ENCODE assay signal across 1 cellular context in the genomic region with DNA sequence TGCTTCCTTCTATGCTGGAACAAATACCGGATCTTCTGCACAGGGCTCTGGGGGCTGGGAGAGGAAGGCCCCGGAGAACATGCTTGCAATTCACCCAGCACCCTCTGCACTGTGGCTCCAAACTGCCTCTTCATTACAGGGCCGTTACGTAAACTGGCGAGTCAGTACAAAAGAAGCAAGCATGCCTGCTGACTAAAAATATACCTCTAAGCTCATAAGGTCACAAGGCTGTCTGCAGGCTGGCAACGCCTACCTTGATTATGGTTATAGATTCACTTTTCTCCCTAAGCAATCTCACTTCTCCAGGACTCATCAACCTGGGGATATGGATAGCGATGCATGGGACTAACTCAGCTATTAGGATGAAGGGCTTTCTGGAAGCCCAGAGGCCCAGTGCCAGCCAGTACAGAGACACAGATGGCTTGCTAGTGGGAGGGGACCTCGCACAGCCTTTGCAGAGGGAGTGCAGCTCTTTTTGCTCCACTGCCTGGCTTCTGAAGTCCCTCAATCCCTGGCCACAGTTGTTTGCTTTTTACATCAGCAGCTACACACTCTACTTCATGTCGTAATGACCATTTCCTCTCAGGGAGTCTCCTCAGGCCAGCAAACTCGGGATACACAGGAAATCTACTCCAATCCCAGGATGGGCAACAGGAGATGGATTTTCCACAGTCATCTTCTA.
TF ChIP-seq lines count a peak whose summit lies in the region.

No MANE protein-coding gene starts in this region.

TF ChIP-seq in GM12878, 131 proteins besides CTCF, POLR2A, EP300 and RAD21 (continued from another document):
- TF ChIP-seq, protein P1, sequence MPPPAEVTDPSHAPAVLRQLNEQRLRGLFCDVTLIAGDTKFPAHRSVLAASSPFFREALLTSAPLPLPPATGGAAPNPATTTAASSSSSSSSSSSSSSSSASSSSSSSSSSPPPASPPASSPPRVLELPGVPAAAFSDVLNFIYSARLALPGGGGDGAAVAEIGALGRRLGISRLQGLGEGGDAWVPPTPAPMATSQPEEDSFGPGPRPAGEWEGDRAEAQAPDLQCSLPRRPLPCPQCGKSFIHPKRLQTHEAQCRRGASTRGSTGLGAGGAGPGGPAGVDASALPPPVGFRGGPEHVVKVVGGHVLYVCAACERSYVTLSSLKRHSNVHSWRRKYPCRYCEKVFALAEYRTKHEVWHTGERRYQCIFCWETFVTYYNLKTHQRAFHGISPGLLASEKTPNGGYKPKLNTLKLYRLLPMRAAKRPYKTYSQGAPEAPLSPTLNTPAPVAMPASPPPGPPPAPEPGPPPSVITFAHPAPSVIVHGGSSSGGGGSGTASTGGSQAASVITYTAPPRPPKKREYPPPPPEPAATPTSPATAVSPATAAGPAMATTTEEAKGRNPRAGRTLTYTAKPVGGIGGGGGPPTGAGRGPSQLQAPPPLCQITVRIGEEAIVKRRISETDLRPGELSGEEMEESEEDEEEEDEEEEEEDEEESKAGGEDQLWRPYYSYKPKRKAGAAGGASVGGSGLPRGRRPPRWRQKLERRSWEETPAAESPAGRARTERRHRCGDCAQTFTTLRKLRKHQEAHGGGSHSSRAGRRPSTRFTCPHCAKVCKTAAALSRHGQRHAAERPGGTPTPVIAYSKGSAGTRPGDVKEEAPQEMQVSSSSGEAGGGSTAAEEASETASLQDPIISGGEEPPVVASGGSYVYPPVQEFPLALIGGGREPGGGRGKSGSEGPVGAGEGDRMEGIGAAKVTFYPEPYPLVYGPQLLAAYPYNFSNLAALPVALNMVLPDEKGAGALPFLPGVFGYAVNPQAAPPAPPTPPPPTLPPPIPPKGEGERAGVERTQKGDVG (CRISPR knock-in tag; IDR thresholded peaks at IDR 0.05): no peak
- TF ChIP-seq SIX5 (IDR thresholded peaks at IDR 0.05; ENCODE audit: low read depth, low read length, severe bottlenecking) (no peak), IKZF1 (conservative IDR thresholded peaks at IDR 0.05) (0 out of 2 replicates have a peak, but pooled peaks have one; percentile 26), TBL1XR1 (IDR thresholded peaks at IDR 0.05; ENCODE audit: low read depth, low read length) (no peak), EED (IDR thresholded peaks at IDR 0.05; ENCODE audit: low read depth) (peak; percentile 30; the same call in 1 of the 2 replicates), CHD1 (IDR thresholded peaks at IDR 0.05; ENCODE audit: low read depth, low read length) (no peak)
